Comparison of ENCODE assay signal across 33 cellular contexts in the genomic region with DNA sequence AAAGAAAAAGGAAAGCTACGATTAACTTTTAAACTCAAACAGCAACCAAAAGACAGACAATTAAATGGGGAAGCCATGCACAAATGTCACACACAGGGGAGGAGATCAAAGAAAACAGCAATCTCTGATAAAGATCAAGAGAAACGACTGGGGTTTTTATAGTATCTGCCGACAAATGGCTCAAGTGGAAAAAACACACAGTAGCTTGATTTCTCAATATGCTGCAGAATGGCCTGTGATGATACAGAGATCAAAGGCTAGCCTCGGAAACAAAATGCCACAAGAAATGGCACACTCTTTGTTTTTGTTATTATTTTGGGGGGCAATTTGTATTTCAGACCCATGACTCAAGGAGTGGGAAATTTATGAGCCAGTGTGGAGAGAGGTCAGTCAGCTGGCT.
"Had no signal": no experiment of that assay in that cellular context is flagged by ENCODE, and none has a peak within 500 bp of the region (broad histone marks: within the 10 kb centered on the region; RNA-seq: fewer than 3 reads in every experiment).

No MANE protein-coding gene starts in this region.

- H3K27me3 Mint-ChIP-seq: dendritic cell treated with granulocyte-macrophage colony-stimulating factor and Interleukin-4, amounts not matched to agents 40 ng/mL and 50 ng/mL, for 4 days had no signal

- H3K4me3 Mint-ChIP-seq: activated B cell treated with CpG ODN at 0.5 μM for 24 hours; activated CD8-positive, alpha-beta memory T cell treated with anti-CD3 and anti-CD28 coated beads, Interleukin-2, amount 10 ng/mL, durations not matched to agents 7 days and 5 days; activated CD8-positive, alpha-beta T cell treated with anti-CD3 and anti-CD28 coated beads, Interleukin-2, amount 10 ng/mL, durations not matched to agents 7 days and 5 days; activated naive CD8-positive, alpha-beta T cell; activated T-cell treated with anti-CD3 and anti-CD28 coated beads, Interleukin-2, amount 50 U/mL, for 24 hours; activated T-cell treated with anti-CD3 and anti-CD28 coated beads, Interleukin-2, amount 50 U/mL, for 72 hours; central memory CD8-positive, alpha-beta T cell; dendritic cell treated with granulocyte-macrophage colony-stimulating factor and Interleukin-4, amounts not matched to agents 40 ng/mL and 50 ng/mL, for 4 days; endodermal cell; T-cell; T-helper 1 cell treated with Interleukin-12 subunit alpha and Interleukin-12 subunit beta and Interleukin-4 antibody, amounts not matched to agents 30 μg/mL and 1 μg/mL, for 36 hours; T-helper 2 cell treated with Interferon-gamma antibody and Interleukin-4, amounts not matched to agents 5 μg/mL and 100 μg/mL, for 36 hours had no signal

- H3K4me1 Mint-ChIP-seq: activated B cell treated with CpG ODN at 0.5 μM for 24 hours, endodermal cell, T-cell had no signal

- H3K36me3 ChIP-seq: brain microvascular endothelial cell, esophagus muscularis mucosa, gastroesophageal sphincter, WERI-Rb-1 had no signal

- H3K36me3 Mint-ChIP-seq: activated CD8-positive, alpha-beta memory T cell treated with anti-CD3 and anti-CD28 coated beads, Interleukin-2, amount 10 ng/mL, durations not matched to agents 7 days and 5 days; activated naive CD8-positive, alpha-beta T cell; T-cell had no signal

- H3K9me3 Mint-ChIP-seq: activated B cell treated with CpG ODN at 0.5 μM for 24 hours; activated T-cell treated with anti-CD3 and anti-CD28 coated beads, Interleukin-2, amount 50 U/mL, for 24 hours; central memory CD8-positive, alpha-beta T cell; T-helper 1 cell treated with Interleukin-12 subunit alpha and Interleukin-12 subunit beta and Interleukin-4 antibody, amounts not matched to agents 30 μg/mL and 1 μg/mL, for 36 hours; T-helper 2 cell treated with Interferon-gamma antibody and Interleukin-4, amounts not matched to agents 5 μg/mL and 100 μg/mL, for 36 hours had no signal

- H3K27ac ChIP-seq: brain microvascular endothelial cell, coronary artery, dorsolateral prefrontal cortex, esophagus muscularis mucosa, gastroesophageal sphincter, WERI-Rb-1 had no signal

- DNase-seq: activated B cell treated with CpG ODN at 0.5 μM for 24 hours; activated CD4-positive, alpha-beta T cell treated with anti-CD3 and anti-CD28 coated beads for 48 hours; activated CD4-positive, alpha-beta T cell treated with anti-CD3 and anti-CD28 coated beads, Interleukin-2, amount 50 U/mL, for 1 hour; activated CD4-positive, alpha-beta T cell treated with anti-CD3 and anti-CD28 coated beads, Interleukin-2, amount 50 U/mL, for 48 hours; activated CD8-positive, alpha-beta memory T cell treated with anti-CD3 and anti-CD28 coated beads, Interleukin-2, amount 10 ng/mL, durations not matched to agents 7 days and 5 days; activated CD8-positive, alpha-beta memory T cell treated with anti-CD3 and anti-CD28 coated beads, Interleukin-2, amount 50 U/mL, for 4 hours; activated CD8-positive, alpha-beta T cell treated with anti-CD3 and anti-CD28 coated beads, Interleukin-2, amount 10 ng/mL, durations not matched to agents 7 days and 5 days; activated effector memory CD4-positive, alpha-beta T cell treated with Interleukin-2 at 50 U/mL for 16 hours; activated gamma-delta T cell treated with Interleukin-2 at 50 U/mL for 16 hours; activated naive CD4-positive, alpha-beta T cell treated with anti-CD3 and anti-CD28 coated beads, Interleukin-2, amount 50 U/mL, for 16 hours; activated naive CD4-positive, alpha-beta T cell treated with Interleukin-2 at 50 U/mL for 16 hours; activated T-cell treated with anti-CD3 and anti-CD28 coated beads, Interleukin-2, amount 50 U/mL, for 24 hours; activated T-cell treated with anti-CD3 and anti-CD28 coated beads, Interleukin-2, amount 50 U/mL, for 72 hours; amniotic stem cell; anterior cingulate cortex; brain microvascular endothelial cell; dorsolateral prefrontal cortex; effector memory CD4-positive, alpha-beta T cell; erythroblast; foreskin melanocyte; T-cell; T1000; WERI-Rb-1 had no signal

- H3K27me3 ChIP-seq: brain microvascular endothelial cell, esophagus muscularis mucosa, gastroesophageal sphincter had no signal

- ATAC-seq: activated CD4-positive, CD25-positive, alpha-beta regulatory T cell treated with anti-CD3 and anti-CD28 coated beads, Interleukin-2, amount 50 U/mL, for 24 hours; activated CD8-positive, alpha-beta memory T cell treated with anti-CD3 and anti-CD28 coated beads, Interleukin-2, amount 10 ng/mL, durations not matched to agents 7 days and 5 days; activated CD8-positive, alpha-beta T cell treated with anti-CD3 and anti-CD28 coated beads, Interleukin-2, amount 10 ng/mL, durations not matched to agents 7 days and 5 days; activated T-cell treated with anti-CD3 and anti-CD28 coated beads, Interleukin-2, amount 50 U/mL, for 72 hours; gastroesophageal sphincter; T-cell had no signal

- H3K27ac Mint-ChIP-seq: activated B cell treated with CpG ODN at 0.5 μM for 24 hours; activated CD8-positive, alpha-beta memory T cell treated with anti-CD3 and anti-CD28 coated beads, Interleukin-2, amount 10 ng/mL, durations not matched to agents 7 days and 5 days; activated CD8-positive, alpha-beta T cell treated with anti-CD3 and anti-CD28 coated beads, Interleukin-2, amount 10 ng/mL, durations not matched to agents 7 days and 5 days; activated naive CD8-positive, alpha-beta T cell; activated T-cell treated with anti-CD3 and anti-CD28 coated beads, Interleukin-2, amount 50 U/mL, for 24 hours; activated T-cell treated with anti-CD3 and anti-CD28 coated beads, Interleukin-2, amount 50 U/mL, for 72 hours; dendritic cell treated with granulocyte-macrophage colony-stimulating factor and Interleukin-4, amounts not matched to agents 40 ng/mL and 50 ng/mL, for 4 days; endodermal cell; T-cell; T-helper 1 cell treated with Interleukin-12 subunit alpha and Interleukin-12 subunit beta and Interleukin-4 antibody, amounts not matched to agents 30 μg/mL and 1 μg/mL, for 36 hours; T-helper 2 cell treated with Interferon-gamma antibody and Interleukin-4, amounts not matched to agents 5 μg/mL and 100 μg/mL, for 36 hours had no signal

- H3K4me3 ChIP-seq: coronary artery, dorsolateral prefrontal cortex, esophagus muscularis mucosa, gastroesophageal sphincter had no signal
